ENCODE assay signal across 13 cellular contexts in genomic region chr22:38104084-38104483, GRCh38. TPM values are rescaled to one million over a fixed set of nuclear protein-coding genes. Genes with fewer than 3 reads are reported as not detected.
DNase-seq lines count a peak whose midpoint lies in the region; ATAC-seq and TF ChIP-seq lines count a peak whose summit lies in the region.
"Had no signal": no experiment of that assay in that cellular context is flagged by ENCODE, and none has a peak within 500 bp of the region (broad histone marks: within the 10 kb centered on the region; RNA-seq: fewer than 3 reads in every experiment).

No MANE protein-coding gene starts in this region.

- H3K4me3 Mint-ChIP-seq in type B pancreatic cell = no peak overlapping the region
- H3K4me3 Mint-ChIP-seq in activated T-helper 1 cell treated with anti-CD3 and anti-CD28 coated beads, Interleukin-12 subunit alpha, Interleukin-12 subunit beta, Interleukin-2, Interleukin-4 antibody, amounts not matched to agents 30 ng/mL and 10 ng/mL and 1 ng/mL, durations not matched to agents 14 hours and 24 hours and 36 hours = no peak overlapping the region

- no peaks in the 10 kb centered on the region for H3K27me3 Mint-ChIP-seq in type B pancreatic cell
- H3K27me3 Mint-ChIP-seq in activated T-helper 1 cell treated with anti-CD3 and anti-CD28 coated beads, Interleukin-12 subunit alpha, Interleukin-12 subunit beta, Interleukin-2, Interleukin-4 antibody, amounts not matched to agents 30 ng/mL and 10 ng/mL and 1 ng/mL, durations not matched to agents 14 hours and 24 hours and 36 hours (ENCODE audit: insufficient read depth) = peaks cover 2% of the 10 kb centered on the region
- H3K27me3 Mint-ChIP-seq: CD4-positive, alpha-beta memory T cell had no signal

- DNase-seq in Right ventricle myocardium superior (peak; percentile 27), cardiac septum (ENCODE audit: low spot score) (no peak), OCI-M1 (lab: John Stamatoyannopoulos, UW) (peak; percentile 3), fibroblast of villous mesenchyme (ENCODE audit: low read depth) (peak; percentile 22), type B pancreatic cell (ENCODE audit: extremely low spot score, unreplicated experiment) (no peak), AG08395 (ENCODE audit: low spot score) (no peak)
- no peak for DNase-seq in activated T-helper 1 cell treated with anti-CD3 and anti-CD28 coated beads, Interleukin-12 subunit alpha, Interleukin-12 subunit beta, Interleukin-2, Interleukin-4 antibody, amounts not matched to agents 30 ng/mL and 10 ng/mL and 1 ng/mL, durations not matched to agents 14 hours and 24 hours and 36 hours (ENCODE audit: low spot score)
- DNase-seq: activated naive CD4-positive, alpha-beta T cell treated with anti-CD3 and anti-CD28 coated beads, Interleukin-2, amount 50 U/mL, for 16 hours; CD4-positive, alpha-beta memory T cell; testis had no signal

- TF ChIP-seq CTCF in fibroblast of villous mesenchyme (IDR thresholded peaks at IDR 0.05; ENCODE audit: insufficient read depth, low read depth, low read length) (peak; percentile 49), type B pancreatic cell (conservative IDR thresholded peaks at IDR 0.05) (peak; percentile 53)

- intact Hi-C loops in Right ventricle myocardium superior (cut with DNase I) (no loop called here), cardiac septum (cut with DNase I) (loop anchor here (2.0 kb wide), 1 partner anchor 51 kb away; no protein-coding TSS in a partner anchor)
- intact Hi-C loops in activated T-helper 1 cell treated with anti-CD3 and anti-CD28 coated beads, Interleukin-12 subunit alpha, Interleukin-12 subunit beta, Interleukin-2, Interleukin-4 antibody, amounts not matched to agents 30 ng/mL and 10 ng/mL and 1 ng/mL, durations not matched to agents 14 hours and 24 hours and 36 hours (cut with micrococcal nuclease) = loop anchor here (5.0 kb wide), 1 partner anchor 52 kb away; no protein-coding TSS in a partner anchor

- no peaks in the 10 kb centered on the region for H3K9me3 Mint-ChIP-seq in type B pancreatic cell
- H3K9me3 Mint-ChIP-seq in activated T-helper 1 cell treated with anti-CD3 and anti-CD28 coated beads, Interleukin-12 subunit alpha, Interleukin-12 subunit beta, Interleukin-2, Interleukin-4 antibody, amounts not matched to agents 30 ng/mL and 10 ng/mL and 1 ng/mL, durations not matched to agents 14 hours and 24 hours and 36 hours = no peaks in the 10 kb centered on the region
- H3K9me3 Mint-ChIP-seq: CD4-positive, alpha-beta memory T cell had no signal

- H3K4me1 Mint-ChIP-seq in type B pancreatic cell (ENCODE audit: unreplicated experiment) = peaks cover 14% of the 10 kb centered on the region
- peaks cover 5% of the 10 kb centered on the region for H3K4me1 Mint-ChIP-seq in activated T-helper 1 cell treated with anti-CD3 and anti-CD28 coated beads, Interleukin-12 subunit alpha, Interleukin-12 subunit beta, Interleukin-2, Interleukin-4 antibody, amounts not matched to agents 30 ng/mL and 10 ng/mL and 1 ng/mL, durations not matched to agents 14 hours and 24 hours and 36 hours (ENCODE audit: low read depth)

- ATAC-seq in Right ventricle myocardium superior (ENCODE audit: poor library complexity) (no peak), HG02870 (IDR thresholded peaks at IDR 0.05; ENCODE audit: unreplicated experiment) (no peak)

- no peak overlapping the region for H3K27ac Mint-ChIP-seq in type B pancreatic cell
- H3K27ac Mint-ChIP-seq in activated T-helper 1 cell treated with anti-CD3 and anti-CD28 coated beads, Interleukin-12 subunit alpha, Interleukin-12 subunit beta, Interleukin-2, Interleukin-4 antibody, amounts not matched to agents 30 ng/mL and 10 ng/mL and 1 ng/mL, durations not matched to agents 14 hours and 24 hours and 36 hours = no peak overlapping the region

- peaks cover 4% of the 10 kb centered on the region for H3K36me3 Mint-ChIP-seq in type B pancreatic cell
- H3K36me3 Mint-ChIP-seq in activated T-helper 1 cell treated with anti-CD3 and anti-CD28 coated beads, Interleukin-12 subunit alpha, Interleukin-12 subunit beta, Interleukin-2, Interleukin-4 antibody, amounts not matched to agents 30 ng/mL and 10 ng/mL and 1 ng/mL, durations not matched to agents 14 hours and 24 hours and 36 hours (ENCODE audit: low read depth) = no peaks in the 10 kb centered on the region

- H3K4me3 ChIP-seq in fibroblast of villous mesenchyme (ENCODE audit: low read depth, low read length) = no peak overlapping the region
- H3K4me3 ChIP-seq: hepatocyte, testis had no signal

RNA-seq across cellular contexts. Expression of gene BAIAP2L2, which starts 6.4 kb away (rescaled TPM):
- 0.24 TPM for total RNA-seq in Right ventricle myocardium superior
- 0.24 TPM for total RNA-seq in cardiac septum
- total RNA-seq in fibroblast of villous mesenchyme = 2.3 and 3.0 TPM in 2 replicates
- 4.5 and 12.1 TPM in 2 replicates for total RNA-seq in type B pancreatic cell (ENCODE audit: low replicate concordance)
- total RNA-seq in activated T-helper 1 cell treated with anti-CD3 and anti-CD28 coated beads, Interleukin-12 subunit alpha, Interleukin-12 subunit beta, Interleukin-2, Interleukin-4 antibody, amounts not matched to agents 30 ng/mL and 10 ng/mL and 1 ng/mL, durations not matched to agents 14 hours and 24 hours and 36 hours = 0.29 and 0.32 TPM in 2 replicates
- total RNA-seq: skeletal muscle tissue had no signal

RNA-seq across cellular contexts. Expression of gene SLC16A8, which starts 20.1 kb away (rescaled TPM):
- total RNA-seq in Right ventricle myocardium superior (not detected), cardiac septum (not detected), fibroblast of villous mesenchyme (under 0.01 TPM in 1 of 2 replicates, not detected in the other), type B pancreatic cell (ENCODE audit: low replicate concordance) (not detected in 2 replicates)
- total RNA-seq in activated T-helper 1 cell treated with anti-CD3 and anti-CD28 coated beads, Interleukin-12 subunit alpha, Interleukin-12 subunit beta, Interleukin-2, Interleukin-4 antibody, amounts not matched to agents 30 ng/mL and 10 ng/mL and 1 ng/mL, durations not matched to agents 14 hours and 24 hours and 36 hours = 0.34 TPM in 1 of 2 replicates, not detected in the other
- total RNA-seq: CD4-positive, alpha-beta memory T cell; hepatocyte had no signal

RNA-seq across cellular contexts. Expression of gene PICK1, which starts 46.9 kb away (rescaled TPM):
- 20.4 TPM for total RNA-seq in Right ventricle myocardium superior
- 19.1 TPM for total RNA-seq in cardiac septum
- 14.2 TPM in 2 replicates for total RNA-seq in fibroblast of villous mesenchyme
- 45.4 and 45.6 TPM in 2 replicates for total RNA-seq in type B pancreatic cell (ENCODE audit: low replicate concordance)
- total RNA-seq in activated T-helper 1 cell treated with anti-CD3 and anti-CD28 coated beads, Interleukin-12 subunit alpha, Interleukin-12 subunit beta, Interleukin-2, Interleukin-4 antibody, amounts not matched to agents 30 ng/mL and 10 ng/mL and 1 ng/mL, durations not matched to agents 14 hours and 24 hours and 36 hours = 12.0 and 14.8 TPM in 2 replicates

Comparison
In these comparisons a context has a peak if more than half of its experiments do, and no peak if none do; other contexts are left out.
1. DNase-seq: peak in Right ventricle myocardium superior (single experiment), OCI-M1 (single experiment) and fibroblast of villous mesenchyme (single experiment); none in cardiac septum (single experiment), type B pancreatic cell (single experiment), activated T-helper 1 cell treated with anti-CD3 and anti-CD28 coated beads, Interleukin-12 subunit alpha, Interleukin-12 subunit beta, Interleukin-2, Interleukin-4 antibody, amounts not matched to agents 30 ng/mL and 10 ng/mL and 1 ng/mL, durations not matched to agents 14 hours and 24 hours and 36 hours (single experiment) and AG08395 (single experiment).